ENCODE assay signal across 8 cellular contexts in genomic region chr10:102431452-102432124, GRCh38. TPM values are rescaled to one million over a fixed set of nuclear protein-coding genes. Genes with fewer than 3 reads are reported as not detected.
DNase-seq lines count a peak whose midpoint lies in the region; ATAC-seq and TF ChIP-seq lines count a peak whose summit lies in the region.

No MANE protein-coding gene starts in this region.

- TF ChIP-seq CTCF in 22Rv1 (IDR thresholded peaks at IDR 0.05) = no peak
- TF ChIP-seq CTCF in fibroblast of villous mesenchyme (IDR thresholded peaks at IDR 0.05; ENCODE audit: insufficient read depth, low read depth, low read length) = peak; percentile 3
- TF ChIP-seq CTCF in GM13977 (IDR thresholded peaks at IDR 0.05; ENCODE audit: extremely low read depth, insufficient read depth, missing control alignments) = no peak

- peak overlapping the region; percentile 66 for H4K8ac ChIP-seq in trophoblast cell (ENCODE audit: low read depth, low read length)

- peak overlapping the region; percentile 52 to 97 for H3K27ac Mint-ChIP-seq in T-cell

- H4K91ac ChIP-seq in trophoblast cell (ENCODE audit: low read depth, low read length) = peak overlapping the region; percentile 64

- H3K18ac ChIP-seq in trophoblast cell (ENCODE audit: low read length) = peak overlapping the region; percentile 90

- no peak overlapping the region for H3K23ac ChIP-seq in trophoblast cell (ENCODE audit: low read length)

- H2BK12ac ChIP-seq in trophoblast cell (ENCODE audit: low read length) = peak overlapping the region; percentile 20

- ATAC-seq in GM21528 (IDR thresholded peaks at IDR 0.05; ENCODE audit: low FRiP score, unreplicated experiment) = peak; percentile 7
- peak in 1 of 4 experiments; percentile 2 for ATAC-seq in T-cell (replicated peaks in 1 of 4)
- ATAC-seq in HG02610 (IDR thresholded peaks at IDR 0.05; ENCODE audit: unreplicated experiment) = no peak

- H3K4me1 Mint-ChIP-seq in T-cell = peaks cover 42 to 51% (median 45%) of the 10 kb centered on the region in 3 donors

- H3K9me3 ChIP-seq in trophoblast cell (ENCODE audit: insufficient read depth, low read depth, low read length) = no peaks in the 10 kb centered on the region

- peak overlapping the region; percentile 92 for H4K12ac ChIP-seq in trophoblast cell (ENCODE audit: low read depth, low read length)

- in situ Hi-C loops in GM13977 (cut with MboI; ENCODE audit: low pct_unique_long_range_greater_than_20kb, low sequenced_read_pairs, unreplicated experiment) = no loop called here

- H3K4me3 Mint-ChIP-seq in T-cell = peak overlapping the region; percentile 92 to 95 (median 93)

- H3K9me3 Mint-ChIP-seq in T-cell = no peaks in the 10 kb centered on the region

- peak overlapping the region; percentile 18 for H2BK120ac ChIP-seq in trophoblast cell (ENCODE audit: insufficient read depth, low read length, poor library complexity)

- H3K79me1 ChIP-seq in trophoblast cell (ENCODE audit: low read length) = peaks cover 6% of the 10 kb centered on the region

- no CpG with 5 or more reads among the region's 4 CpGs for whole genome bisulfite sequencing in trophoblast cell (ENCODE audit: extremely low coverage, insufficient coverage, insufficient read length)

- H3K4me2 ChIP-seq in trophoblast cell (ENCODE audit: low read length) = peak overlapping the region; percentile 91

- no peak for DNase-seq in T-cell
- DNase-seq in fibroblast of villous mesenchyme (ENCODE audit: low read depth) = no peak
- DNase-seq in trophoblast cell = no peak
- DNase-seq in NCI-H1436 (lab: John Stamatoyannopoulos, UW) = no peak
- no peak for DNase-seq in GM13977 (ENCODE audit: low spot score)

- peak overlapping the region; percentile 94 for H3K4me3 ChIP-seq in fibroblast of villous mesenchyme (ENCODE audit: low read depth, low read length)
- peak overlapping the region; percentile 88 for H3K4me3 ChIP-seq in trophoblast cell (ENCODE audit: low read depth, low read length)

- H3K27me3 ChIP-seq in trophoblast cell (ENCODE audit: insufficient read depth, low read length) = no peaks in the 10 kb centered on the region

- H3K14ac ChIP-seq in trophoblast cell (ENCODE audit: low read length) = peak overlapping the region; percentile 71

- CTCF ChIA-PET in T-cell (lab: Charles Lee) = interaction anchor here in 1 of 2 donors (0.7 to 1.2 kb wide), 3 partner anchors 9 to 279 kb away, joined by 3 to 12 read pairs (median 4); partner anchors contain the start of genes C10orf95 and NOLC1

- H3K27ac ChIP-seq in 22Rv1 (peak overlapping the region; percentile 81), trophoblast cell (ENCODE audit: low read depth, low read length) (no peak overlapping the region)

- H2BK5ac ChIP-seq in trophoblast cell (ENCODE audit: low read depth, low read length, poor library complexity) = no peak overlapping the region

- no peaks in the 10 kb centered on the region for H3K36me3 Mint-ChIP-seq in T-cell

- H3K4me1 ChIP-seq in trophoblast cell (ENCODE audit: control insufficient read depth in 1 of 2, insufficient read depth in 2 of 2, low read length in 2 of 2) = peaks cover 10 to 24% of the 10 kb centered on the region in 2 experiments

- peak overlapping the region; percentile 27 for H2AFZ ChIP-seq in trophoblast cell (ENCODE audit: insufficient read depth, low read length, poor library complexity)

- POLR2A ChIA-PET in T-cell (lab: Charles Lee) = interaction anchor here (0.8 to 1.4 kb wide), 2 partner anchors 19 to 186 kb away, joined by 3 read pairs; partner anchors contain the start of gene GBF1 (in 1 of the 2)

- H3K4ac ChIP-seq in trophoblast cell (ENCODE audit: low read depth, low read length) = peak overlapping the region; percentile 37

- H3K79me2 ChIP-seq in trophoblast cell (ENCODE audit: control insufficient read depth, insufficient read depth, low read length, poor library complexity) = peaks cover 4% of the 10 kb centered on the region

- H3K27me3 Mint-ChIP-seq in T-cell = no peaks in the 10 kb centered on the region

- H3K36me3 ChIP-seq in trophoblast cell (ENCODE audit: control insufficient read depth in 1 of 2, insufficient read depth in 2 of 2, low read length in 2 of 2) = no peaks in the 10 kb centered on the region

- H3K9ac ChIP-seq in trophoblast cell (ENCODE audit: low read length) = peak overlapping the region; percentile 88

- H2AK5ac ChIP-seq in trophoblast cell (ENCODE audit: low read length) = peak overlapping the region; percentile 70

RNA-seq across cellular contexts. Expression of gene CUEDC2, which starts 0.8 kb away (rescaled TPM):
- total RNA-seq in T-cell = 10 to 100 TPM; 32.2 to 41.4 (median 37.8) TPM
- total RNA-seq in fibroblast of villous mesenchyme = 51.0 and 54.8 TPM in 2 replicates
- polyA plus RNA-seq in trophoblast cell (2013) = 45.8 and 49.8 TPM in 2 replicates

RNA-seq across cellular contexts. Expression of gene FBXL15, which starts 11.0 kb away (rescaled TPM):
- total RNA-seq in T-cell (10 to 100 TPM; 13.3 to 30.4 (median 23.7) TPM), fibroblast of villous mesenchyme (4.3 and 8.4 TPM in 2 replicates)
- polyA plus RNA-seq in trophoblast cell (2013) = 6.1 and 6.6 TPM in 2 replicates

RNA-seq across cellular contexts. Expression of gene PSD, which starts 13.0 kb away (rescaled TPM):
- total RNA-seq in T-cell (10 to 100 TPM in 2 of 5 donors, 1 to 10 TPM in 3; 8.7 to 11.8 (median 8.8) TPM), fibroblast of villous mesenchyme (1.6 and 2.2 TPM in 2 replicates)
- polyA plus RNA-seq in trophoblast cell (2013) = 0.78 and 0.92 TPM in 2 replicates

RNA-seq across cellular contexts. Expression of gene C10orf95, which starts 19.8 kb away (rescaled TPM):
- total RNA-seq in T-cell (under 1 TPM in 4 of 5 donors, not detected in 1; 0.23 to 0.92 (median 0.55) TPM), fibroblast of villous mesenchyme (not detected in 2 replicates)
- polyA plus RNA-seq in trophoblast cell (2013) = 17.4 and 19.7 TPM in 2 replicates

RNA-seq across cellular contexts. Expression of gene NFKB2, which starts 36.1 kb away (rescaled TPM):
- 100 to 1,000 TPM in 4 of 5 donors, 10 to 100 TPM in 1; 94.1 to 229 (median 124) TPM for total RNA-seq in T-cell
- 16.8 and 37.6 TPM in 2 replicates for total RNA-seq in fibroblast of villous mesenchyme
- polyA plus RNA-seq in trophoblast cell (2013) = 30.6 and 31.3 TPM in 2 replicates
